Comparison of ENCODE assay signal across 29 cellular contexts in the genomic region with DNA sequence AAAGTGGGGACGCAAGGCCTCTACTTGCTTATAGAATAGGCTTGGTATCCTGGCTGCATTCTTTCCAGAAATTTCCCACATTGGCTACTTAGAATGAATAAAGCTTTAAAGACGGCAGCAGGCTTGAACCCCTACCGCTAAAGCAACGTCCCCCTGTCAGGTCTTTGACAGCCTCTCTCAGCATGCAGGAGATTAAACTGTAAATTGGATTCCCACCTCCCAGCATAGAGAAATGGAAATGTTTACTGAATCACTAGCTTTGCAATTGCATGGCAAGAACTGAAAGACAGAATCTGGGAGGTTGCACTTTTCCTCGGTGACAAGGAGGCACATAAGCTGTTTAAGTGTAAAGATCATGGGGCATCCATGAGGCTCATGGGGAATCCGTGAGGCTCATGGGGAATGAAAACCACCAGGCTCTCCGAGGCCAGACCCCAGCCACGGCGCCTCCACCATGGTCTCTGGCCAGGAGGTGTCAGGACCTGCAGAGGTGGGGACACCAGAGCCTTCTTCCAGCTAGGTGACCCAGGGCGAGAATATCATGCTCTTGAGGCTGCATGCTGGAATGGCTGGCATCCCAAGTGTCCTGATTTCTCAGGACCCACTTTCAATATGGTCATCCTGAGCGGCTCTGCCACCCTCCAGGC. TPM values are rescaled to one million over a fixed set of nuclear protein-coding genes. Genes with fewer than 3 reads are reported as not detected.
"Had no signal": no experiment of that assay in that cellular context is flagged by ENCODE, and none has a peak within 500 bp of the region (broad histone marks: within the 10 kb centered on the region; RNA-seq: fewer than 3 reads in every experiment).

No MANE protein-coding gene starts in this region.

- H3K27ac ChIP-seq: gastrocnemius medialis, left lung, lower lobe of right lung, pancreas, prostate gland, sigmoid colon, vagina had no signal

- H3K4me3 ChIP-seq: gastrocnemius medialis, left lung, lower lobe of right lung, mucosa of descending colon, pancreas, prostate gland, sigmoid colon, vagina had no signal

- H3K4me1 ChIP-seq: pancreas, prostate gland had no signal

- H3K9me3 ChIP-seq: gastrocnemius medialis, left lung, lower lobe of right lung, mucosa of descending colon, pancreas, prostate gland, sigmoid colon, vagina had no signal

- H3K4me3 Mint-ChIP-seq: activated CD4-positive, alpha-beta memory T cell treated with anti-CD3 and anti-CD28 coated beads, Interleukin-2, amount 10 ng/mL, durations not matched to agents 7 days and 5 days; activated CD4-positive, alpha-beta T cell treated with anti-CD3 and anti-CD28 coated beads, Interleukin-2, amount 10 ng/mL, durations not matched to agents 24 days and 14 days; activated naive CD4-positive, alpha-beta T cell treated with anti-CD3 and anti-CD28 coated beads, Interleukin-2, amount 50 U/mL, for 24 hours; activated naive CD8-positive, alpha-beta T cell treated with anti-CD3 and anti-CD28 coated beads, Interleukin-2, amount 50 U/mL, for 24 hours; activated T-cell treated with anti-CD3 and anti-CD28 coated beads, Interleukin-2, amount 50 U/mL, for 4 hours; nephron; stimulated activated effector memory CD8-positive, alpha-beta T cell treated with anti-CD3 and anti-CD28 coated beads, Interleukin-12 subunit alpha, Interleukin-12 subunit beta, amount 100 ng/mL, for 72 hours; stimulated activated naive CD8-positive, alpha-beta T cell treated with anti-CD3 and anti-CD28 coated beads, Interleukin-15, amount 100 ng/mL, for 72 hours; T-helper 1 cell treated with Interleukin-12 subunit alpha and Interleukin-12 subunit beta and Interleukin-4 antibody, amounts not matched to agents 30 μg/mL and 1 μg/mL, for 36 hours; type B pancreatic cell had no signal

- DNase-seq: activated CD4-positive, alpha-beta memory T cell treated with anti-CD3 and anti-CD28 coated beads, Interleukin-2, amount 10 ng/mL, durations not matched to agents 7 days and 5 days; activated CD4-positive, alpha-beta T cell treated with anti-CD3 and anti-CD28 coated beads, Interleukin-2, amount 10 ng/mL, durations not matched to agents 24 days and 14 days; activated naive CD8-positive, alpha-beta T cell treated with anti-CD3 and anti-CD28 coated beads, Interleukin-2, amount 50 U/mL, for 24 hours; activated T-cell treated with anti-CD3 and anti-CD28 coated beads, Interleukin-2, amount 50 U/mL, for 4 hours; amygdala; effector memory CD4-positive, alpha-beta T cell; erythroblast; gastrocnemius medialis; lower lobe of right lung; mucosa of descending colon; pancreas; sigmoid colon; small intestine; stimulated activated CD4-positive, alpha-beta T cell treated with anti-CD3 and anti-CD28 coated beads, Interleukin-4, amount 100 ng/mL, for 24 hours; stimulated activated naive CD8-positive, alpha-beta T cell treated with anti-CD3 and anti-CD28 coated beads, Interleukin-15, amount 100 ng/mL, for 72 hours; T-helper 9 cell had no signal

- H3K9me3 Mint-ChIP-seq: activated CD4-positive, alpha-beta memory T cell treated with anti-CD3 and anti-CD28 coated beads, Interleukin-2, amount 10 ng/mL, durations not matched to agents 7 days and 5 days; activated CD4-positive, alpha-beta T cell treated with anti-CD3 and anti-CD28 coated beads, Interleukin-2, amount 10 ng/mL, durations not matched to agents 24 days and 14 days; activated naive CD4-positive, alpha-beta T cell treated with anti-CD3 and anti-CD28 coated beads, Interleukin-2, amount 50 U/mL, for 24 hours; activated naive CD8-positive, alpha-beta T cell treated with anti-CD3 and anti-CD28 coated beads, Interleukin-2, amount 50 U/mL, for 24 hours; activated T-cell treated with anti-CD3 and anti-CD28 coated beads, Interleukin-2, amount 50 U/mL, for 4 hours; activated T-helper 2 cell treated with anti-CD3 and anti-CD28 coated beads, Interferon-gamma antibody, Interleukin-2, Interleukin-4, amounts not matched to agents 10 μg/mL and 5 μg/mL and 100 μg/mL, durations not matched to agents 14 hours and 24 hours and 36 hours; nephron; stimulated activated effector memory CD8-positive, alpha-beta T cell treated with anti-CD3 and anti-CD28 coated beads, Interleukin-12 subunit alpha, Interleukin-12 subunit beta, amount 100 ng/mL, for 72 hours; stimulated activated naive CD8-positive, alpha-beta T cell treated with anti-CD3 and anti-CD28 coated beads, Interleukin-15, amount 100 ng/mL, for 72 hours; T-helper 1 cell treated with Interleukin-12 subunit alpha and Interleukin-12 subunit beta and Interleukin-4 antibody, amounts not matched to agents 30 μg/mL and 1 μg/mL, for 36 hours; type B pancreatic cell had no signal

- ATAC-seq: activated CD4-positive, CD25-positive, alpha-beta regulatory T cell treated with anti-CD3 and anti-CD28 coated beads, Interleukin-2, amount 50 U/mL, for 24 hours; activated naive CD8-positive, alpha-beta T cell treated with anti-CD3 and anti-CD28 coated beads, Interleukin-2, amount 50 U/mL, for 24 hours; activated T-cell treated with anti-CD3 and anti-CD28 coated beads, Interleukin-2, amount 50 U/mL, for 4 hours; gastrocnemius medialis; left lung; lower lobe of right lung; mucosa of descending colon; pancreas; stimulated activated effector memory CD8-positive, alpha-beta T cell treated with anti-CD3 and anti-CD28 coated beads, Interleukin-12 subunit alpha, Interleukin-12 subunit beta, amount 100 ng/mL, for 72 hours; stimulated activated naive CD8-positive, alpha-beta T cell treated with anti-CD3 and anti-CD28 coated beads, Interleukin-15, amount 100 ng/mL, for 72 hours had no signal

- H3K4me1 Mint-ChIP-seq: activated CD4-positive, alpha-beta memory T cell treated with anti-CD3 and anti-CD28 coated beads, Interleukin-2, amount 10 ng/mL, durations not matched to agents 7 days and 5 days; activated CD4-positive, alpha-beta T cell treated with anti-CD3 and anti-CD28 coated beads, Interleukin-2, amount 10 ng/mL, durations not matched to agents 24 days and 14 days; activated naive CD8-positive, alpha-beta T cell treated with anti-CD3 and anti-CD28 coated beads, Interleukin-2, amount 50 U/mL, for 24 hours had no signal

- H3K27ac Mint-ChIP-seq: activated CD4-positive, alpha-beta memory T cell treated with anti-CD3 and anti-CD28 coated beads, Interleukin-2, amount 10 ng/mL, durations not matched to agents 7 days and 5 days; activated CD4-positive, alpha-beta T cell treated with anti-CD3 and anti-CD28 coated beads, Interleukin-2, amount 10 ng/mL, durations not matched to agents 24 days and 14 days; activated naive CD4-positive, alpha-beta T cell treated with anti-CD3 and anti-CD28 coated beads, Interleukin-2, amount 50 U/mL, for 24 hours; activated naive CD8-positive, alpha-beta T cell treated with anti-CD3 and anti-CD28 coated beads, Interleukin-2, amount 50 U/mL, for 24 hours; activated T-helper 2 cell treated with anti-CD3 and anti-CD28 coated beads, Interferon-gamma antibody, Interleukin-2, Interleukin-4, amounts not matched to agents 10 μg/mL and 5 μg/mL and 100 μg/mL, durations not matched to agents 14 hours and 24 hours and 36 hours; stimulated activated effector memory CD8-positive, alpha-beta T cell treated with anti-CD3 and anti-CD28 coated beads, Interleukin-12 subunit alpha, Interleukin-12 subunit beta, amount 100 ng/mL, for 72 hours; T-helper 1 cell treated with Interleukin-12 subunit alpha and Interleukin-12 subunit beta and Interleukin-4 antibody, amounts not matched to agents 30 μg/mL and 1 μg/mL, for 36 hours; type B pancreatic cell had no signal

- H3K27me3 ChIP-seq: gastrocnemius medialis, left lung, pancreas, sigmoid colon, vagina had no signal

- H3K27me3 Mint-ChIP-seq: activated CD4-positive, alpha-beta memory T cell treated with anti-CD3 and anti-CD28 coated beads, Interleukin-2, amount 10 ng/mL, durations not matched to agents 7 days and 5 days; activated CD4-positive, alpha-beta T cell treated with anti-CD3 and anti-CD28 coated beads, Interleukin-2, amount 10 ng/mL, durations not matched to agents 24 days and 14 days; activated naive CD4-positive, alpha-beta T cell treated with anti-CD3 and anti-CD28 coated beads, Interleukin-2, amount 50 U/mL, for 24 hours; activated naive CD8-positive, alpha-beta T cell treated with anti-CD3 and anti-CD28 coated beads, Interleukin-2, amount 50 U/mL, for 24 hours; stimulated activated naive CD8-positive, alpha-beta T cell treated with anti-CD3 and anti-CD28 coated beads, Interleukin-15, amount 100 ng/mL, for 72 hours; type B pancreatic cell had no signal

RNA-seq across cellular contexts. Expression of a gene that starts 25.2 kb away (rescaled TPM):
- total RNA-seq: activated CD4-positive, alpha-beta memory T cell treated with anti-CD3 and anti-CD28 coated beads, Interleukin-2, amount 10 ng/mL, durations not matched to agents 7 days and 5 days; activated CD4-positive, alpha-beta T cell treated with anti-CD3 and anti-CD28 coated beads, Interleukin-2, amount 10 ng/mL, durations not matched to agents 24 days and 14 days; activated T-cell treated with anti-CD3 and anti-CD28 coated beads, Interleukin-2, amount 50 U/mL, for 4 hours; activated T-helper 2 cell treated with anti-CD3 and anti-CD28 coated beads, Interferon-gamma antibody, Interleukin-2, Interleukin-4, amounts not matched to agents 10 μg/mL and 5 μg/mL and 100 μg/mL, durations not matched to agents 14 hours and 24 hours and 36 hours; bronchial epithelial cell; dermis microvascular lymphatic vessel endothelial cell; gastrocnemius medialis; left lung; lower lobe of right lung; mesenteric fat pad; mucosa of descending colon; pancreas; prostate gland; sigmoid colon; vagina had no signal
- polyA plus RNA-seq: pancreas had no signal

RNA-seq across cellular contexts. Expression of a gene that starts 31.9 kb away (rescaled TPM):
- total RNA-seq: activated CD4-positive, alpha-beta memory T cell treated with anti-CD3 and anti-CD28 coated beads, Interleukin-2, amount 10 ng/mL, durations not matched to agents 7 days and 5 days; activated CD4-positive, alpha-beta T cell treated with anti-CD3 and anti-CD28 coated beads, Interleukin-2, amount 10 ng/mL, durations not matched to agents 24 days and 14 days; activated T-cell treated with anti-CD3 and anti-CD28 coated beads, Interleukin-2, amount 50 U/mL, for 4 hours; activated T-helper 2 cell treated with anti-CD3 and anti-CD28 coated beads, Interferon-gamma antibody, Interleukin-2, Interleukin-4, amounts not matched to agents 10 μg/mL and 5 μg/mL and 100 μg/mL, durations not matched to agents 14 hours and 24 hours and 36 hours; dermis microvascular lymphatic vessel endothelial cell had no signal
